ENCODE assay signal across 12 cellular contexts in the genomic region with DNA sequence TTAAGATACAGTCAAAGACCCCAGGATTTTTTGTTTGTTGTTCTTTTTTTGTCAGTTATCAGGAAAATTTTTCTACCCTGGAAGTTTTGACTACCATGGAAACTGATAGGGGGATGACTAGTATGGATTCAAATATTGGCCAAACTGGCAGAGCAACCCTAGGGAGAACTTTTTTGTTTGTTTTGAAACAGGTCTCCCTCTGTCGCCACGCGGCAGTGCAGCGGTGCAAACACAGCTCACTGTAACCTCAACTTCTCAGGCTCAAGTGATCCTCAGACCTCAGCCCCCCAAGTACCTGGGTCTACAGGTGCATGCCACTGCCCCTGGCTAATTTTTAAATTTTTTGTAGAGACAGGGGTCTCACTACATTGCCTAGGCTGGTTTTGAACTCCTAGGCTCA. TPM values are rescaled to one million over a fixed set of nuclear protein-coding genes. Genes with fewer than 3 reads are reported as not detected.
DNase-seq lines count a peak whose midpoint lies in the region; ATAC-seq and TF ChIP-seq lines count a peak whose summit lies in the region.
"Had no signal": no experiment of that assay in that cellular context is flagged by ENCODE, and none has a peak within 500 bp of the region (broad histone marks: within the 10 kb centered on the region; RNA-seq: fewer than 3 reads in every experiment).

No MANE protein-coding gene starts in this region.

- H3K9me3 Mint-ChIP-seq in activated naive CD4-positive, alpha-beta T cell treated with anti-CD3 and anti-CD28 coated beads for 36 hours = no peaks in the 10 kb centered on the region
- H3K9me3 Mint-ChIP-seq in activated naive CD4-positive, alpha-beta T cell treated with anti-CD3 and anti-CD28 coated beads, Interleukin-2, amount 10 ng/mL, durations not matched to agents 7 days and 5 days = no peaks in the 10 kb centered on the region
- H3K9me3 Mint-ChIP-seq in stimulated activated effector memory CD8-positive, alpha-beta T cell treated with anti-CD3 and anti-CD28 coated beads, Interleukin-12 subunit alpha, Interleukin-12 subunit beta, amount 100 ng/mL, for 72 hours = no peaks in the 10 kb centered on the region

- CTCF ChIA-PET in activated naive CD4-positive, alpha-beta T cell treated with anti-CD3 and anti-CD28 coated beads for 36 hours (lab: Charles Lee) = interaction anchor here (0.6 to 2.4 kb wide), 2 partner anchors 229 to 239 kb away, joined by 3 to 7 read pairs; no protein-coding TSS in a partner anchor
- CTCF ChIA-PET in activated naive CD4-positive, alpha-beta T cell treated with anti-CD3 and anti-CD28 coated beads, Interleukin-2, amount 10 ng/mL, durations not matched to agents 7 days and 5 days (lab: Charles Lee) = interaction anchor here (1.0 to 2.3 kb wide), 2 partner anchors 8 to 65 kb away, joined by 3 to 10 read pairs; no protein-coding TSS in a partner anchor
- CTCF ChIA-PET in PC-9 (lab: Charles Lee) = no interaction called here

- BruUV-seq in PC-9 (replicated peaks; lab: Mats Ljungman, UMichigan) = no TSS peak

- H3K4me1 ChIP-seq in PC-9 (replicated peaks; ENCODE audit: insufficient read depth) = peaks cover 35% of the 10 kb centered on the region
- H3K4me1 ChIP-seq: parathyroid adenoma had no signal

- peak overlapping the region; percentile 37; the same call in 1 of the 2 replicates for H3K4me3 ChIP-seq in PC-9

- no peak overlapping the region for H2AFZ ChIP-seq in PC-9
- H2AFZ ChIP-seq: parathyroid adenoma had no signal

- POLR2A ChIA-PET in PC-9 (lab: Charles Lee; ENCODE audit: unreplicated experiment) = interaction anchor here (0.5 to 0.6 kb wide), 2 partner anchors 125 to 826 kb away, joined by 4 to 7 read pairs; no protein-coding TSS in a partner anchor

- no peak for ATAC-seq in stimulated activated effector memory CD8-positive, alpha-beta T cell treated with anti-CD3 and anti-CD28 coated beads, Interleukin-12 subunit alpha, Interleukin-12 subunit beta, amount 100 ng/mL, for 72 hours
- ATAC-seq in GM21737 (IDR thresholded peaks at IDR 0.05; ENCODE audit: unreplicated experiment) (no peak), GM18502 (IDR thresholded peaks at IDR 0.05; ENCODE audit: poor library complexity, unreplicated experiment) (no peak)

- DNase-seq in activated naive CD4-positive, alpha-beta T cell treated with anti-CD3 and anti-CD28 coated beads for 36 hours = no peak
- no peak for DNase-seq in activated naive CD4-positive, alpha-beta T cell treated with anti-CD3 and anti-CD28 coated beads, Interleukin-2, amount 10 ng/mL, durations not matched to agents 7 days and 5 days
- DNase-seq in PC-9 (peak; percentile 59 to 84), fibroblast of gingiva (ENCODE audit: low read depth) (peak; percentile 35), putamen (ENCODE audit: low spot score) (no peak)
- no peak for DNase-seq in stimulated activated effector memory CD8-positive, alpha-beta T cell treated with anti-CD3 and anti-CD28 coated beads, Interleukin-12 subunit alpha, Interleukin-12 subunit beta, amount 100 ng/mL, for 72 hours (ENCODE audit: low spot score in 2 of 2)

- peaks cover 38% of the 10 kb centered on the region for H3K36me3 ChIP-seq in PC-9 (ENCODE audit: low read depth)

- no peak overlapping the region for H3K4me3 Mint-ChIP-seq in activated naive CD4-positive, alpha-beta T cell treated with anti-CD3 and anti-CD28 coated beads for 36 hours
- no peak overlapping the region for H3K4me3 Mint-ChIP-seq in activated naive CD4-positive, alpha-beta T cell treated with anti-CD3 and anti-CD28 coated beads, Interleukin-2, amount 10 ng/mL, durations not matched to agents 7 days and 5 days
- H3K4me3 Mint-ChIP-seq in stimulated activated effector memory CD8-positive, alpha-beta T cell treated with anti-CD3 and anti-CD28 coated beads, Interleukin-12 subunit alpha, Interleukin-12 subunit beta, amount 100 ng/mL, for 72 hours = no peak overlapping the region
- H3K4me3 Mint-ChIP-seq: B cell had no signal

- H3K27ac Mint-ChIP-seq in activated naive CD4-positive, alpha-beta T cell treated with anti-CD3 and anti-CD28 coated beads for 36 hours = peak overlapping the region; percentile 76
- H3K27ac Mint-ChIP-seq in activated naive CD4-positive, alpha-beta T cell treated with anti-CD3 and anti-CD28 coated beads, Interleukin-2, amount 10 ng/mL, durations not matched to agents 7 days and 5 days = no peak overlapping the region
- H3K27ac Mint-ChIP-seq in stimulated activated effector memory CD8-positive, alpha-beta T cell treated with anti-CD3 and anti-CD28 coated beads, Interleukin-12 subunit alpha, Interleukin-12 subunit beta, amount 100 ng/mL, for 72 hours = peak overlapping the region; percentile 84

- peaks cover 38% of the 10 kb centered on the region for H3F3A ChIP-seq in PC-9 (ENCODE audit: insufficient read depth, low read depth)

- TF ChIP-seq CTCF in PC-9 (conservative IDR thresholded peaks at IDR 0.05) = no peak

- peaks cover 37% of the 10 kb centered on the region for H3K4me1 Mint-ChIP-seq in activated naive CD4-positive, alpha-beta T cell treated with anti-CD3 and anti-CD28 coated beads for 36 hours (ENCODE audit: low read depth)
- H3K4me1 Mint-ChIP-seq in activated naive CD4-positive, alpha-beta T cell treated with anti-CD3 and anti-CD28 coated beads, Interleukin-2, amount 10 ng/mL, durations not matched to agents 7 days and 5 days = peaks cover 19% of the 10 kb centered on the region
- peaks cover 12% of the 10 kb centered on the region for H3K4me1 Mint-ChIP-seq in stimulated activated effector memory CD8-positive, alpha-beta T cell treated with anti-CD3 and anti-CD28 coated beads, Interleukin-12 subunit alpha, Interleukin-12 subunit beta, amount 100 ng/mL, for 72 hours

- H3K79me2 ChIP-seq in PC-9 (ENCODE audit: low read depth) = peaks cover 48% of the 10 kb centered on the region
- H3K79me2 ChIP-seq: parathyroid adenoma had no signal

- H3K36me3 Mint-ChIP-seq in activated naive CD4-positive, alpha-beta T cell treated with anti-CD3 and anti-CD28 coated beads for 36 hours (ENCODE audit: low read depth) = no peaks in the 10 kb centered on the region
- H3K36me3 Mint-ChIP-seq in activated naive CD4-positive, alpha-beta T cell treated with anti-CD3 and anti-CD28 coated beads, Interleukin-2, amount 10 ng/mL, durations not matched to agents 7 days and 5 days = peaks cover 12% of the 10 kb centered on the region
- H3K36me3 Mint-ChIP-seq in stimulated activated effector memory CD8-positive, alpha-beta T cell treated with anti-CD3 and anti-CD28 coated beads, Interleukin-12 subunit alpha, Interleukin-12 subunit beta, amount 100 ng/mL, for 72 hours = peaks cover 25% of the 10 kb centered on the region

- H3K27ac ChIP-seq in PC-9 = peak overlapping the region; percentile 99
- H3K27ac ChIP-seq: parathyroid adenoma had no signal

- H3K4me2 ChIP-seq in PC-9 = peak overlapping the region; percentile 83

- intact Hi-C loops in activated naive CD4-positive, alpha-beta T cell treated with anti-CD3 and anti-CD28 coated beads for 36 hours (cut with micrococcal nuclease) = loop anchor here (2.0 kb wide), 3 partner anchors 66 to 164 kb away; a partner anchor contains a TSS
- intact Hi-C loops in PC-9 (cut with micrococcal nuclease; ENCODE audit: unreplicated experiment) = loop anchor here (2.0 to 5.0 kb wide), 3 partner anchors 14 to 49 kb away; no protein-coding TSS in a partner anchor

- H3K27me3 ChIP-seq in PC-9 (ENCODE audit: insufficient read depth, low read depth) = no peaks in the 10 kb centered on the region
- H3K27me3 ChIP-seq: esophagus muscularis mucosa, suprapubic skin had no signal

- H3K9me2 ChIP-seq in PC-9 (ENCODE audit: insufficient read depth) = no peaks in the 10 kb centered on the region

- no peaks in the 10 kb centered on the region for H4K20me1 ChIP-seq in PC-9 (ENCODE audit: insufficient read depth)

- H3K27me3 Mint-ChIP-seq in activated naive CD4-positive, alpha-beta T cell treated with anti-CD3 and anti-CD28 coated beads for 36 hours (ENCODE audit: low read depth) = no peaks in the 10 kb centered on the region
- no peaks in the 10 kb centered on the region for H3K27me3 Mint-ChIP-seq in activated naive CD4-positive, alpha-beta T cell treated with anti-CD3 and anti-CD28 coated beads, Interleukin-2, amount 10 ng/mL, durations not matched to agents 7 days and 5 days
- H3K27me3 Mint-ChIP-seq: B cell had no signal

- H3K9me3 ChIP-seq in PC-9 (ENCODE audit: insufficient read depth, low read depth) = no peaks in the 10 kb centered on the region
- H3K9me3 ChIP-seq: esophagus muscularis mucosa, suprapubic skin had no signal

RNA-seq across cellular contexts. Expression of a gene that starts 46.6 kb away (rescaled TPM):
- 10 to 100 TPM; 35.8 to 39.2 TPM for total RNA-seq in activated naive CD4-positive, alpha-beta T cell treated with anti-CD3 and anti-CD28 coated beads for 36 hours
- total RNA-seq in PC-9 (2021) = 31.6 and 35.6 TPM in 2 replicates

Comparison
In these comparisons a context has a peak if more than half of its experiments do, and no peak if none do; other contexts are left out.
1. DNase-seq: peak in PC-9 (2 of 2) and fibroblast of gingiva (single experiment); none in activated naive CD4-positive, alpha-beta T cell treated with anti-CD3 and anti-CD28 coated beads for 36 hours (single experiment), activated naive CD4-positive, alpha-beta T cell treated with anti-CD3 and anti-CD28 coated beads, Interleukin-2, amount 10 ng/mL, durations not matched to agents 7 days and 5 days (single experiment), stimulated activated effector memory CD8-positive, alpha-beta T cell treated with anti-CD3 and anti-CD28 coated beads, Interleukin-12 subunit alpha, Interleukin-12 subunit beta, amount 100 ng/mL, for 72 hours (0 of 2) and putamen (single experiment).